ENCODE assay signal across 1 cellular context in the genomic region with DNA sequence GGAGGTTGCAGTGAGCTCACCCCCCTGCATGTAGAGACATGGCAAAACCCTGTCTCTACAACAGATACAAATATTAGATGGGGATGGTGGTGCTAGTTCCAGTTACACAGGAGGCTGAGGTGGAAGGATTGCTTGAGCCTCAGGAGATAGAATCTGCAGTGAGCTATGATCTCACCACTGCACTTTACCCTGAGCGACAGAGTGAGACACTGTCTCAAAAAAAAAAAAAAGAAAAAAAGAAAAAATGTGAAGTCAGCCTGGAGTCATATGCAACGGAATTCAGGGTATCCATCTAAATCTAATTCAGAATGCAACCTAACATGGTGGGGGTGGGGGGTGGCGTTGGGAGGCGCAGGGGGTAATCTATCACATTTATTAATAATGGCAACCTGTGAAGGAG.
TF ChIP-seq lines count a peak whose summit lies in the region.

No MANE protein-coding gene starts in this region.

TF ChIP-seq in GM23338, 12 proteins besides CTCF, POLR2A, EP300 and RAD21 (continued from another document):
- TF ChIP-seq NANOG (IDR thresholded peaks at IDR 0.05; ENCODE audit: borderline replicate concordance): no peak
- TF ChIP-seq STAT1 (IDR thresholded peaks at IDR 0.05; ENCODE audit: unreplicated experiment): no peak
